ENCODE assay signal across 1 cellular context in genomic region chr15:42490743-42491539, GRCh38.
TF ChIP-seq lines count a peak whose summit lies in the region.

TSS of gene ZNF106 (minus strand) at chr15:42491141. CDS start at chr15:42472289, 18,852 bp downstream.

TF ChIP-seq in HEK293, 187 proteins besides CTCF, POLR2A, EP300 and RAD21 (continued from another document and continues in another):
- TF ChIP-seq ZNF280C (tag by site-specific recombination; IDR thresholded peaks at IDR 0.05) (no peak), ZNF596 (tag by site-specific recombination; IDR thresholded peaks at IDR 0.05) (no peak), FEZF1 (tag by site-specific recombination; IDR thresholded peaks at IDR 0.05) (no peak), ZNF221 (tag by site-specific recombination; IDR thresholded peaks at IDR 0.05; ENCODE audit: borderline replicate concordance) (no peak), ZBTB20 (tag by site-specific recombination; IDR thresholded peaks at IDR 0.05) (peak; percentile 59; the same call in 1 of the 2 replicates), ZSCAN30 (tag by site-specific recombination; IDR thresholded peaks at IDR 0.05) (peak; percentile 69; the same call in 1 of the 2 replicates), PRDM10 (tag by site-specific recombination; IDR thresholded peaks at IDR 0.05) (no peak), SCRT2 (tag by site-specific recombination; IDR thresholded peaks at IDR 0.05) (no peak), ZBTB10 (tag by site-specific recombination; IDR thresholded peaks at IDR 0.05) (no peak), ZFP41 (tag by site-specific recombination; IDR thresholded peaks at IDR 0.05; ENCODE audit: borderline replicate concordance) (no peak), ZNF24 (tag by site-specific recombination; IDR thresholded peaks at IDR 0.05) (peak; percentile 50; the same call in 1 of the 2 replicates), INSM2 (tag by site-specific recombination; IDR thresholded peaks at IDR 0.05) (peak; percentile 65; the same call in 1 of the 2 replicates), ZFHX2 (tag by site-specific recombination; conservative IDR thresholded peaks at IDR 0.05) (peak; percentile 24; the same call in 1 of the 2 replicates), ZNF549 (tag by site-specific recombination; IDR thresholded peaks at IDR 0.05) (no peak), ZNF530 (tag by site-specific recombination; IDR thresholded peaks at IDR 0.05; ENCODE audit: low read depth) (no peak), SALL2 (tag by site-specific recombination; IDR thresholded peaks at IDR 0.05; ENCODE audit: borderline replicate concordance) (no peak), PRDM4 (tag by site-specific recombination; IDR thresholded peaks at IDR 0.05) (no peak), AEBP2 (tag by site-specific recombination; IDR thresholded peaks at IDR 0.05; ENCODE audit: borderline replicate concordance) (no peak), ZNF37A (tag by site-specific recombination; IDR thresholded peaks at IDR 0.05) (no peak), ZNF529 (tag by site-specific recombination; IDR thresholded peaks at IDR 0.05; ENCODE audit: insufficient replicate concordance) (no peak), PRDM1 (tag by site-specific recombination; IDR thresholded peaks at IDR 0.05) (0 out of 2 replicates have a peak, but pooled peaks have one; percentile 46), SP7 (tag by site-specific recombination; IDR thresholded peaks at IDR 0.05) (peak; percentile 77), ZNF146 (tag by site-specific recombination; IDR thresholded peaks at IDR 0.05) (no peak), IKZF3 (tag by site-specific recombination; IDR thresholded peaks at IDR 0.05) (no peak), ZNF76 (tag by site-specific recombination; IDR thresholded peaks at IDR 0.05; ENCODE audit: borderline replicate concordance, low read depth) (no peak), ZNF18 (tag by site-specific recombination; IDR thresholded peaks at IDR 0.05) (peak; percentile 67), ZBTB44 (tag by site-specific recombination; IDR thresholded peaks at IDR 0.05) (peak; percentile 59), PATZ1 (tag by site-specific recombination; IDR thresholded peaks at IDR 0.05) (peak; percentile 54; the same call in 1 of the 2 replicates), ZNF501 (tag by site-specific recombination; IDR thresholded peaks at IDR 0.05) (peak; percentile 69; the same call in 1 of the 2 replicates), ZBTB6 (tag by site-specific recombination; IDR thresholded peaks at IDR 0.05) (peak; percentile 96)
